ENCODE assay signal across 28 cellular contexts in the genomic region with DNA sequence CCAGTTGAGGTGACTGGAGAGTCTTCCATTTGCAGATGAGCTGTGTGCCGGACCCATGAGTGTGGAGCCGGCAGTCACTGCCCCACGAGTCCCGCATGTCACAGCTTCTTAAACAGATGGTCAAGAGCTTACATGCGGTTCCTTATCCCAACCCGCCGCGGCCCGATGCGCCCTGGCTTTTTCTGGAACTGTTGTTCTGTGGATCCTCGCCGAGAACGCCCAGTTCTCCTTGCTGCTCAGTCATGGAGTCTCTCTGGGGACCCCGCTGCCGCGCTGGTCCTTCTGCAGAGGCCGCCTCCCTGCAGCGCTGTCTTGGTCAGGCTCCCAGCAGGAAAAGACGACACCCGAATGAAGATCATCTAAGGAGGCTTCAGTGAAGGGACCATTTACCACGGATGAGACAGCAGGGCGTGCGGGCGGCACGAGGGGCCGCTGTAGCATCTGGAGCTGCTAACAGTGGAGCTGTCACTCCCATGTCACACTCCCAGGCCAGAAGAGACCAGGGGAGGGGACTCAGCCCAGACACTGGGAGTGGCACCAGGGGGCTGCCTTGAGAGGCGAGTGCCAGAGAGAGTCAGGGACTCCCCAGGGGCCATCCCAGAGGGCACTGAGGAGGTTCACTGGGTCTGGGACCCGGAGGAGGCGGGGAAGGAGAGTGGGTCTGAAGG. TPM values are rescaled to one million over a fixed set of nuclear protein-coding genes. Genes with fewer than 3 reads are reported as not detected.
DNase-seq lines count a peak whose midpoint lies in the region; ATAC-seq and TF ChIP-seq lines count a peak whose summit lies in the region.
"Had no signal": no experiment of that assay in that cellular context is flagged by ENCODE, and none has a peak within 500 bp of the region (broad histone marks: within the 10 kb centered on the region; RNA-seq: fewer than 3 reads in every experiment).

No MANE protein-coding gene starts in this region.

- no peaks in the 10 kb centered on the region for H3K27me3 Mint-ChIP-seq in activated naive CD4-positive, alpha-beta T cell treated with anti-CD3 and anti-CD28 coated beads for 36 hours (ENCODE audit: low read depth)
- peaks cover 8% of the 10 kb centered on the region for H3K27me3 Mint-ChIP-seq in neural crest cell (ENCODE audit: low read depth)
- H3K27me3 Mint-ChIP-seq in activated T-cell treated with anti-CD3 and anti-CD28 coated beads, Interleukin-2, amount 50 U/mL, for 4 hours (ENCODE audit: low read depth) = no peaks in the 10 kb centered on the region
- H3K27me3 Mint-ChIP-seq: activated T-helper 17 cell treated with anti-CD3 and anti-CD28 coated beads, Interleukin-2, amount 50 U/mL, for 72 hours; CD4-positive, alpha-beta T cell; natural killer cell treated with Interleukin-12 subunit alpha and Interleukin-12 subunit beta and Interleukin-15 and Interleukin-18, amount 100 ng/mL, for 72 hours; stimulated activated naive B cell treated with anti-CD40 and anti-IgM and Interleukin-4, amounts not matched to agents 10 μg/mL and 1 μg/mL and 100 μg/mL, for 72 hours had no signal

- no peaks in the 10 kb centered on the region for H3K9me3 Mint-ChIP-seq in activated naive CD4-positive, alpha-beta T cell treated with anti-CD3 and anti-CD28 coated beads for 36 hours
- no peaks in the 10 kb centered on the region for H3K9me3 Mint-ChIP-seq in neural crest cell
- H3K9me3 Mint-ChIP-seq in activated T-cell treated with anti-CD3 and anti-CD28 coated beads, Interleukin-2, amount 50 U/mL, for 4 hours = no peaks in the 10 kb centered on the region
- H3K9me3 Mint-ChIP-seq: activated T-helper 17 cell treated with anti-CD3 and anti-CD28 coated beads, Interleukin-2, amount 50 U/mL, for 72 hours; CD4-positive, alpha-beta T cell; natural killer cell treated with Interleukin-12 subunit alpha and Interleukin-12 subunit beta and Interleukin-15 and Interleukin-18, amount 100 ng/mL, for 72 hours; stimulated activated naive B cell treated with anti-CD40 and anti-IgM and Interleukin-4, amounts not matched to agents 10 μg/mL and 1 μg/mL and 100 μg/mL, for 72 hours had no signal

- intact Hi-C loops in activated naive CD4-positive, alpha-beta T cell treated with anti-CD3 and anti-CD28 coated beads for 36 hours (cut with micrococcal nuclease) = no loop called here
- intact Hi-C loops in left cardiac atrium (cut with DNase I) = no loop called here

- peaks cover 25% of the 10 kb centered on the region for H3K36me3 Mint-ChIP-seq in activated naive CD4-positive, alpha-beta T cell treated with anti-CD3 and anti-CD28 coated beads for 36 hours (ENCODE audit: low read depth)
- H3K36me3 Mint-ChIP-seq in neural crest cell (ENCODE audit: low read depth) = peaks cover 5% of the 10 kb centered on the region
- peaks cover 22% of the 10 kb centered on the region for H3K36me3 Mint-ChIP-seq in activated T-cell treated with anti-CD3 and anti-CD28 coated beads, Interleukin-2, amount 50 U/mL, for 4 hours (ENCODE audit: insufficient read depth)
- H3K36me3 Mint-ChIP-seq: natural killer cell treated with Interleukin-12 subunit alpha and Interleukin-12 subunit beta and Interleukin-15 and Interleukin-18, amount 100 ng/mL, for 72 hours had no signal

- no peak overlapping the region for H3K27ac Mint-ChIP-seq in activated naive CD4-positive, alpha-beta T cell treated with anti-CD3 and anti-CD28 coated beads for 36 hours
- peak overlapping the region; percentile 78 for H3K27ac Mint-ChIP-seq in neural crest cell (ENCODE audit: unreplicated experiment)
- H3K27ac Mint-ChIP-seq: activated T-helper 17 cell treated with anti-CD3 and anti-CD28 coated beads, Interleukin-2, amount 50 U/mL, for 72 hours; CD4-positive, alpha-beta T cell; natural killer cell treated with Interleukin-12 subunit alpha and Interleukin-12 subunit beta and Interleukin-15 and Interleukin-18, amount 100 ng/mL, for 72 hours had no signal

- CTCF ChIA-PET in activated naive CD4-positive, alpha-beta T cell treated with anti-CD3 and anti-CD28 coated beads for 36 hours (lab: Charles Lee) = interaction anchor here (0.7 to 0.9 kb wide), 2 partner anchors 10 to 54 kb away, joined by 3 read pairs; no protein-coding TSS in a partner anchor

- ATAC-seq in left cardiac atrium (no peak), HG03045 (IDR thresholded peaks at IDR 0.05; ENCODE audit: unreplicated experiment) (no peak)
- ATAC-seq in activated T-cell treated with anti-CD3 and anti-CD28 coated beads, Interleukin-2, amount 50 U/mL, for 4 hours = no peak
- ATAC-seq: activated T-helper 17 cell treated with anti-CD3 and anti-CD28 coated beads, Interleukin-2, amount 50 U/mL, for 72 hours; gastroesophageal sphincter; GM12878; left lung; natural killer cell treated with Interleukin-12 subunit alpha and Interleukin-12 subunit beta and Interleukin-15 and Interleukin-18, amount 100 ng/mL, for 72 hours; Panc1; stimulated activated naive B cell treated with anti-CD40 and anti-IgM and Interleukin-4, amounts not matched to agents 10 μg/mL and 1 μg/mL and 100 μg/mL, for 72 hours had no signal

- no peak overlapping the region for H3K4me3 Mint-ChIP-seq in activated naive CD4-positive, alpha-beta T cell treated with anti-CD3 and anti-CD28 coated beads for 36 hours
- no peak overlapping the region for H3K4me3 Mint-ChIP-seq in neural crest cell
- H3K4me3 Mint-ChIP-seq in activated T-cell treated with anti-CD3 and anti-CD28 coated beads, Interleukin-2, amount 50 U/mL, for 4 hours = no peak overlapping the region
- H3K4me3 Mint-ChIP-seq: activated T-helper 17 cell treated with anti-CD3 and anti-CD28 coated beads, Interleukin-2, amount 50 U/mL, for 72 hours; CD4-positive, alpha-beta T cell; natural killer cell treated with Interleukin-12 subunit alpha and Interleukin-12 subunit beta and Interleukin-15 and Interleukin-18, amount 100 ng/mL, for 72 hours; stimulated activated naive B cell treated with anti-CD40 and anti-IgM and Interleukin-4, amounts not matched to agents 10 μg/mL and 1 μg/mL and 100 μg/mL, for 72 hours had no signal

- H3K4me1 Mint-ChIP-seq in activated naive CD4-positive, alpha-beta T cell treated with anti-CD3 and anti-CD28 coated beads for 36 hours (ENCODE audit: low read depth) = peaks cover 18% of the 10 kb centered on the region
- H3K4me1 Mint-ChIP-seq in neural crest cell = peaks cover 17% of the 10 kb centered on the region
- H3K4me1 Mint-ChIP-seq in activated T-cell treated with anti-CD3 and anti-CD28 coated beads, Interleukin-2, amount 50 U/mL, for 4 hours (ENCODE audit: low read depth) = peaks cover 24% of the 10 kb centered on the region

- peak; percentile 4 for DNase-seq in activated naive CD4-positive, alpha-beta T cell treated with anti-CD3 and anti-CD28 coated beads, Interleukin-2, amount 50 U/mL, for 16 hours
- no peak for DNase-seq in activated naive CD4-positive, alpha-beta T cell treated with anti-CD3 and anti-CD28 coated beads for 36 hours
- DNase-seq in left cardiac atrium (peak; percentile 25), neural crest cell (ENCODE audit: low read depth, low spot score) (no peak), mesenteric fat pad (ENCODE audit: low spot score) (no peak), NCI-H345 (lab: John Stamatoyannopoulos, UW) (no peak)
- DNase-seq in activated T-cell treated with anti-CD3 and anti-CD28 coated beads, Interleukin-2, amount 50 U/mL, for 4 hours = no peak
- DNase-seq: activated CD4-positive, alpha-beta T cell treated with anti-CD3 and anti-CD28 coated beads, Interleukin-2, amount 50 U/mL, for 4 hours; activated CD4-positive, CD25-positive, alpha-beta regulatory T cell; activated CD8-positive, alpha-beta memory T cell treated with anti-CD3 and anti-CD28 coated beads, Interleukin-2, amount 50 U/mL, for 4 hours; CD4-positive, alpha-beta T cell; central memory CD4-positive, alpha-beta T cell; dermis blood vessel endothelial cell; EL; GM23248; NCI-H1694; NCI-H510A; retina; SJCRH30; stimulated activated naive B cell treated with anti-CD40 and anti-IgM and Interleukin-4, amounts not matched to agents 10 μg/mL and 1 μg/mL and 100 μg/mL, for 72 hours; T-helper 1 cell had no signal

- no peak for TF ChIP-seq CTCF in neural crest cell (conservative IDR thresholded peaks at IDR 0.05)

RNA-seq across cellular contexts. Expression of gene LGALS3BP, which starts 10.8 kb away (rescaled TPM):
- 10 to 100 TPM; 59.9 to 65.4 TPM for total RNA-seq in activated naive CD4-positive, alpha-beta T cell treated with anti-CD3 and anti-CD28 coated beads for 36 hours
- total RNA-seq in left cardiac atrium (100 to 1,000 TPM; 390 to 448 TPM), neural crest cell (21.7 and 24.3 TPM in 2 replicates), mesenteric fat pad (417 TPM)
- 10 to 100 TPM; 14.5 to 32.1 (median 29.9) TPM for total RNA-seq in activated T-cell treated with anti-CD3 and anti-CD28 coated beads, Interleukin-2, amount 50 U/mL, for 4 hours

RNA-seq across cellular contexts. Expression of gene CANT1, which starts 19.1 kb away (rescaled TPM):
- total RNA-seq in activated naive CD4-positive, alpha-beta T cell treated with anti-CD3 and anti-CD28 coated beads for 36 hours = 10 to 100 TPM; 48.7 to 51.0 TPM
- total RNA-seq in left cardiac atrium = 10 to 100 TPM; 30.5 to 33.3 TPM
- 62.1 and 63.8 TPM in 2 replicates for total RNA-seq in neural crest cell
- total RNA-seq in mesenteric fat pad = 37.9 TPM
- total RNA-seq in activated T-cell treated with anti-CD3 and anti-CD28 coated beads, Interleukin-2, amount 50 U/mL, for 4 hours = 10 to 100 TPM; 46.7 to 68.6 (median 55.5) TPM

RNA-seq across cellular contexts. Expression of gene C1QTNF1, which starts 33.5 kb away (rescaled TPM):
- total RNA-seq in activated naive CD4-positive, alpha-beta T cell treated with anti-CD3 and anti-CD28 coated beads for 36 hours = under 1 TPM; 0.14 to 0.32 TPM
- total RNA-seq in left cardiac atrium = 100 to 1,000 TPM; 377 to 765 TPM
- 0.89 and 1.0 TPM in 2 replicates for total RNA-seq in neural crest cell
- total RNA-seq in mesenteric fat pad = 563 TPM
- under 1 TPM; 0.29 to 0.41 (median 0.38) TPM for total RNA-seq in activated T-cell treated with anti-CD3 and anti-CD28 coated beads, Interleukin-2, amount 50 U/mL, for 4 hours
- total RNA-seq: activated T-helper 17 cell treated with anti-CD3 and anti-CD28 coated beads, Interleukin-2, amount 50 U/mL, for 72 hours; CD4-positive, alpha-beta T cell; natural killer cell treated with Interleukin-12 subunit alpha and Interleukin-12 subunit beta and Interleukin-15 and Interleukin-18, amount 100 ng/mL, for 72 hours had no signal

Comparison
In these comparisons a context has a peak if more than half of its experiments do, and no peak if none do; other contexts are left out.
1. DNase-seq: peak in activated naive CD4-positive, alpha-beta T cell treated with anti-CD3 and anti-CD28 coated beads, Interleukin-2, amount 50 U/mL, for 16 hours (single experiment) and left cardiac atrium (single experiment); none in activated naive CD4-positive, alpha-beta T cell treated with anti-CD3 and anti-CD28 coated beads for 36 hours (single experiment), neural crest cell (single experiment), mesenteric fat pad (single experiment), NCI-H345 (single experiment) and activated T-cell treated with anti-CD3 and anti-CD28 coated beads, Interleukin-2, amount 50 U/mL, for 4 hours (single experiment).
2. RNA of gene C1QTNF1, which starts 33.5 kb away (total RNA-seq): 377 to 765 TPM in left cardiac atrium and 563 TPM in mesenteric fat pad (single experiment); 0.89 to 1.0 TPM in neural crest cell, 0.29 to 0.41 TPM in activated T-cell treated with anti-CD3 and anti-CD28 coated beads, Interleukin-2, amount 50 U/mL, for 4 hours and 0.14 to 0.32 TPM in activated naive CD4-positive, alpha-beta T cell treated with anti-CD3 and anti-CD28 coated beads for 36 hours; every median in the first group is over 100 times any median in the second.